26 cellular contexts compared by ENCODE assay signal in the genomic region with DNA sequence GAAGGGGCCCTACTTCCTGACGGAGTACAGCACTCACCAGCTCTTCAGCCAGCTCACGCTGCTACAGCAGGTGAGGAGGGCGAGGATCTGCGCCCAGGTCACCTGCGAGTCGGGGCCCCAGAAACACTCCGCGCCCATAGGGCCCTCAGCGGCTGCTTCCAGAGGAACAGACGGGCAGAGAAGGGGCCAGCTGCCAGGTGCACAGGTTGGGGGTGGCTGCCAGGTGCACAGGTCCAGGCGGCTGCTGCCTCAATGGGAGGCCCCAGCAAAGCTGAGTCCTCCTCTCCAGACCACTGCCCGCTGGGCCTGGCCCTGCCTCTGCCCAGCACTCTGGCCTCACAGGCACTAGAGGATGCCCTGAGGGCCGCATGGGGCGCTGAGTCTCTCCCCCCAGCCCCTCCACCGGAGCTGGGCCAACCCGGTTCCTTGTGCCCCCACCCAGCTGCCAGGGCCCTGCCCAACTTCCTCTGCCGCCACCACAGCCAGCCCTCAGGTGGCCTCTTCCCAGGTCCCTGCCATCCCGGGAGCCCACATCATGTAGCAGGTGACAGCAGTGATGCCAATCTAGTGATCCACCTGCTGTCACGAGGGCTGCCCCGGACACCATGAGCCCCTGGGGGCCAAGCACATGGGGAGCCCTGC. TPM values are rescaled to one million over a fixed set of nuclear protein-coding genes. Genes with fewer than 3 reads are reported as not detected.
"Had no signal": no experiment of that assay in that cellular context is flagged by ENCODE, and none has a peak within 500 bp of the region (broad histone marks: within the 10 kb centered on the region; RNA-seq: fewer than 3 reads in every experiment).

No MANE protein-coding gene starts in this region.

- DNase-seq: activated CD4-positive, alpha-beta T cell treated with anti-CD3 and anti-CD28 coated beads for 48 hours; activated CD4-positive, alpha-beta T cell treated with anti-CD3 and anti-CD28 coated beads, Interleukin-2, amount 50 U/mL, for 4 hours; activated CD4-positive, CD25-positive, alpha-beta regulatory T cell treated with anti-CD3 and anti-CD28 coated beads, Interleukin-2, amount 50 U/mL, for 72 hours; activated CD8-positive, alpha-beta memory T cell treated with anti-CD3 and anti-CD28 coated beads, Interleukin-2, amount 50 U/mL, for 48 hours; activated CD8-positive, alpha-beta T cell treated with anti-CD3 and anti-CD28 coated beads, Interleukin-2, amount 10 ng/mL, durations not matched to agents 7 days and 5 days; activated effector memory CD4-positive, alpha-beta T cell treated with Interleukin-2 at 50 U/mL for 16 hours; activated naive CD4-positive, alpha-beta T cell; activated T-cell treated with anti-CD3 and anti-CD28 coated beads, Interleukin-2, amount 50 U/mL, for 24 hours; amniotic stem cell; body of pancreas; Karpas-422; MM.1S; NCI-H1105; NCI-H1930; NCI-H345; NCI-H510A; NCI-H526 treated with DMSO at 0.1 percent for 48 hours; Peyer's patch; SIG-M5; T-helper 17 cell; T-helper 9 cell had no signal

- H3K27me3 ChIP-seq: ascending aorta, Peyer's patch had no signal

- FAIRE-seq: bronchial epithelial cell, K562 had no signal

- ATAC-seq: activated CD8-positive, alpha-beta T cell treated with anti-CD3 and anti-CD28 coated beads, Interleukin-2, amount 10 ng/mL, durations not matched to agents 7 days and 5 days; body of pancreas; K562; T-helper 17 cell; WTC11 had no signal

- H3K36me3 ChIP-seq: ascending aorta, Peyer's patch had no signal

- H3K4me1 ChIP-seq: ascending aorta, body of pancreas, Peyer's patch had no signal

- H3K4me3 ChIP-seq: ascending aorta, body of pancreas, K562, Peyer's patch had no signal

- H3K9me3 ChIP-seq: ascending aorta, body of pancreas, Peyer's patch had no signal

- H3K27ac ChIP-seq: ascending aorta, body of pancreas, Peyer's patch had no signal

RNA-seq across cellular contexts. Expression of a gene that starts 17.0 kb away (rescaled TPM):
- total RNA-seq: activated CD8-positive, alpha-beta T cell treated with anti-CD3 and anti-CD28 coated beads, Interleukin-2, amount 10 ng/mL, durations not matched to agents 7 days and 5 days; activated T-helper 1 cell treated with anti-CD3 and anti-CD28 coated beads, Interleukin-12 subunit alpha, Interleukin-12 subunit beta, Interleukin-2, Interleukin-4 antibody, amounts not matched to agents 30 ng/mL and 10 ng/mL and 1 ng/mL, durations not matched to agents 14 hours and 24 hours and 36 hours; ascending aorta; body of pancreas; bronchial epithelial cell; Peyer's patch; T-helper 17 cell had no signal

RNA-seq across cellular contexts. Expression of a gene that starts 24.7 kb away (rescaled TPM):
- total RNA-seq: activated CD8-positive, alpha-beta T cell treated with anti-CD3 and anti-CD28 coated beads, Interleukin-2, amount 10 ng/mL, durations not matched to agents 7 days and 5 days; activated T-helper 1 cell treated with anti-CD3 and anti-CD28 coated beads, Interleukin-12 subunit alpha, Interleukin-12 subunit beta, Interleukin-2, Interleukin-4 antibody, amounts not matched to agents 30 ng/mL and 10 ng/mL and 1 ng/mL, durations not matched to agents 14 hours and 24 hours and 36 hours; bronchial epithelial cell had no signal
